1 cellular context compared by ENCODE assay signal in the genomic region with DNA sequence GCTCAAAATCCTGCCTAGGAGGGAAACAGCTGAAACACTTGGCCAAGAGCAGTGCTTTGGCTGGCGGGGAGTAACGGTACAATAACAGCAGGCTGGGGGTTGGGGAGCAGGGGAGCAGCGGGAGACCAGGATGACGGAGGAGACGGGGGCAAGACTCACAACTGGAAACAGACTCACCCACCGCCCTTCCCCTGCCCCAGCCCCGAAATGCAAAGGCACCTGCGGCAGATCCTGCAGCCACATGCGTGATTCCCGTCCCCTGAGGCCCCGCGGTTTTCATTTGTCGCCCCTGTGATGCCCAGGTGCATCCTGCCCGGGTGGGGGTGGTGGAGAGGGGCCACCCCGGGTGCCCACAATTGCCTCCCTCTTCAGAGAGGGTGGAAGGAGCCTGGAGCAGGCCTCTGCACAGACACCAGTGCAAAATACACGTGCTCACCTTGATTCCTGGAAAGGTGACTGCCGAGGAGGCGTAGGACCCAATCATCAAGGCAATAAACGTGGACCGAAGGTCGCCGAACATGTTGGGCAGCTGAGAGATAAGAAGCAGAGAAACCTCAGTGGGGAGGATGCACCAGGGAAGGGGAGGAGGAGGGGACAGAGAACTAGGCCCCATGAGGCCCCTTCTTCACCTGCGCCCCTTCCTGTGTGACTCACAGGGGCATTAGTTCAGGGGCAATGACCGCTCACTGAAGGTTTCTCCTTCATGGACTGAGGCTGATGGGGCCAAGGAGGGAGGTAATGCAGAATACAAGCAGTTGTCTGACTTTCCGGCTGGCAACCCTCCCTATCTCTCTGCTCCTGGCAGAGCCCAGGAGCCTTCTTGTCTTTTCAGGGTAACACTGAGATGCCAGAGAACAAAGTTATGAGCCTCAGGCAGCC.
TF ChIP-seq lines count a peak whose summit lies in the region.

No MANE protein-coding gene starts in this region.

TF ChIP-seq in GM12878, 131 proteins besides CTCF, POLR2A, EP300 and RAD21 (continued from another document):
- TF ChIP-seq, protein P1, sequence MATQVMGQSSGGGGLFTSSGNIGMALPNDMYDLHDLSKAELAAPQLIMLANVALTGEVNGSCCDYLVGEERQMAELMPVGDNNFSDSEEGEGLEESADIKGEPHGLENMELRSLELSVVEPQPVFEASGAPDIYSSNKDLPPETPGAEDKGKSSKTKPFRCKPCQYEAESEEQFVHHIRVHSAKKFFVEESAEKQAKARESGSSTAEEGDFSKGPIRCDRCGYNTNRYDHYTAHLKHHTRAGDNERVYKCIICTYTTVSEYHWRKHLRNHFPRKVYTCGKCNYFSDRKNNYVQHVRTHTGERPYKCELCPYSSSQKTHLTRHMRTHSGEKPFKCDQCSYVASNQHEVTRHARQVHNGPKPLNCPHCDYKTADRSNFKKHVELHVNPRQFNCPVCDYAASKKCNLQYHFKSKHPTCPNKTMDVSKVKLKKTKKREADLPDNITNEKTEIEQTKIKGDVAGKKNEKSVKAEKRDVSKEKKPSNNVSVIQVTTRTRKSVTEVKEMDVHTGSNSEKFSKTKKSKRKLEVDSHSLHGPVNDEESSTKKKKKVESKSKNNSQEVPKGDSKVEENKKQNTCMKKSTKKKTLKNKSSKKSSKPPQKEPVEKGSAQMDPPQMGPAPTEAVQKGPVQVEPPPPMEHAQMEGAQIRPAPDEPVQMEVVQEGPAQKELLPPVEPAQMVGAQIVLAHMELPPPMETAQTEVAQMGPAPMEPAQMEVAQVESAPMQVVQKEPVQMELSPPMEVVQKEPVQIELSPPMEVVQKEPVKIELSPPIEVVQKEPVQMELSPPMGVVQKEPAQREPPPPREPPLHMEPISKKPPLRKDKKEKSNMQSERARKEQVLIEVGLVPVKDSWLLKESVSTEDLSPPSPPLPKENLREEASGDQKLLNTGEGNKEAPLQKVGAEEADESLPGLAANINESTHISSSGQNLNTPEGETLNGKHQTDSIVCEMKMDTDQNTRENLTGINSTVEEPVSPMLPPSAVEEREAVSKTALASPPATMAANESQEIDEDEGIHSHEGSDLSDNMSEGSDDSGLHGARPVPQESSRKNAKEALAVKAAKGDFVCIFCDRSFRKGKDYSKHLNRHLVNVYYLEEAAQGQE (IDR thresholded peaks at IDR 0.05; ENCODE audit: low read depth, low read length): no peak
- TF ChIP-seq GATAD2B (conservative IDR thresholded peaks at IDR 0.05; ENCODE audit: low read depth) (peak; percentile 62; the same call in 1 of the 2 replicates), TCF3 (IDR thresholded peaks at IDR 0.05; ENCODE audit: borderline replicate concordance, insufficient read depth, low read depth, low read length) (peak; percentile 100)
TF ChIP-seq in GM12878: peak in this region for 39.
